In the genomic region with DNA sequence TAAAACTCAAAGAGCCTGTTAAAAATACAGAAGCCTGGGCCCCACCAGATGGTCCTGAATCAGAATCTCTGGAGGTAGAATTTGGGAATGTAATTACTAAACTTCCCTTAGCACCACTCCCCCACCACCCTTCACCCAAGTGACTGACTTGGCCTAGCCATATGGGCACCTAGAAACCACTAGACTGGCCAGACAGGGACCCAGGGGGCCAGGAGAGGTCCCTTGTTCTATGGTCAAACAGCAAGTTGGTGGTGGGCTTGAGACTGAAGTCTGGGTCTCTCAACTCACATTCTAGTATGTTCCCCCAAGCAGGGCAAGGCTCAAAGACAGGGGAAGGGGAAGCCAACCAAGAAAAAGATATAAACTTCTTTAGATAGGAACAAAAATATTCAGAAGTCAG, we compare ENCODE assay signal across 29 cellular contexts.
"Had no signal": no experiment of that assay in that cellular context is flagged by ENCODE, and none has a peak within 500 bp of the region (broad histone marks: within the 10 kb centered on the region; RNA-seq: fewer than 3 reads in every experiment).

No MANE protein-coding gene starts in this region.

- H3K4me3 ChIP-seq: adrenal gland, body of pancreas, breast epithelium had no signal

- DNase-seq: activated B cell treated with CpG ODN at 0.5 μM for 24 hours; activated CD4-positive, alpha-beta memory T cell treated with anti-CD3 and anti-CD28 coated beads, Interleukin-2, amount 10 ng/mL, durations not matched to agents 7 days and 5 days; activated CD4-positive, alpha-beta T cell treated with anti-CD3 and anti-CD28 coated beads for 48 hours; activated CD4-positive, alpha-beta T cell treated with anti-CD3 and anti-CD28 coated beads, Interleukin-2, amount 10 ng/mL, durations not matched to agents 7 days and 5 days; activated CD4-positive, alpha-beta T cell treated with anti-CD3 and anti-CD28 coated beads, Interleukin-2, amount 50 U/mL, for 48 hours; activated CD4-positive, CD25-positive, alpha-beta regulatory T cell treated with anti-CD3 and anti-CD28 coated beads, Interleukin-2, amount 50 U/mL, for 72 hours; activated CD8-positive, alpha-beta memory T cell treated with anti-CD3 and anti-CD28 coated beads for 24 hours; activated CD8-positive, alpha-beta memory T cell treated with anti-CD3 and anti-CD28 coated beads, Interleukin-2, amount 10 ng/mL, durations not matched to agents 7 days and 5 days; activated CD8-positive, alpha-beta T cell treated with anti-CD3 and anti-CD28 coated beads, Interleukin-2, amount 10 ng/mL, durations not matched to agents 7 days and 5 days; activated effector memory CD4-positive, alpha-beta T cell treated with anti-CD3 and anti-CD28 coated beads, Interleukin-2, amount 50 U/mL, for 16 hours; activated gamma-delta T cell treated with Interleukin-2 at 50 U/mL for 16 hours; activated naive CD4-positive, alpha-beta T cell; activated naive CD4-positive, alpha-beta T cell treated with anti-CD3 and anti-CD28 coated beads for 36 hours; activated naive CD4-positive, alpha-beta T cell treated with anti-CD3 and anti-CD28 coated beads, Interleukin-2, amount 50 U/mL, for 16 hours; activated naive CD8-positive, alpha-beta T cell treated with anti-CD3 and anti-CD28 coated beads for 36 hours; activated T-cell treated with anti-CD3 and anti-CD28 coated beads for 4 hours; activated T-cell treated with anti-CD3 and anti-CD28 coated beads, Interleukin-2, amount 50 U/mL, for 1 hour; activated T-cell treated with anti-CD3 and anti-CD28 coated beads, Interleukin-2, amount 50 U/mL, for 4 hours; activated T-cell treated with anti-CD3 and anti-CD28 coated beads, Interleukin-2, amount 50 U/mL, for 72 hours; adrenal gland; amniotic stem cell; aorta; body of pancreas; brain microvascular endothelial cell; central memory CD4-positive, alpha-beta T cell; T-helper 2 cell; T-helper 9 cell had no signal

- H3K27ac ChIP-seq: adrenal gland, body of pancreas, brain microvascular endothelial cell, breast epithelium, VCaP had no signal

- H3K9me3 ChIP-seq: adrenal gland, body of pancreas, breast epithelium had no signal

- H3K36me3 ChIP-seq: adrenal gland, brain microvascular endothelial cell, breast epithelium had no signal

- H3K4me1 ChIP-seq: adrenal gland, breast epithelium had no signal
